Comparison of ENCODE assay signal across 15 cellular contexts in genomic region chr12:50573271-50573670, GRCh38.
DNase-seq lines count a peak whose midpoint lies in the region; ATAC-seq, FAIRE-seq and TF ChIP-seq lines count a peak whose summit lies in the region.
"Had no signal": no experiment of that assay in that cellular context is flagged by ENCODE, and none has a peak within 500 bp of the region (broad histone marks: within the 10 kb centered on the region; RNA-seq: fewer than 3 reads in every experiment).

No MANE protein-coding gene starts in this region.

- H3K36me3 Mint-ChIP-seq in activated naive CD8-positive, alpha-beta T cell = no peaks in the 10 kb centered on the region
- no peaks in the 10 kb centered on the region for H3K36me3 Mint-ChIP-seq in activated naive CD8-positive, alpha-beta T cell treated with anti-CD3 and anti-CD28 coated beads, Interleukin-2, amount 50 U/mL, for 24 hours (ENCODE audit: low read depth)
- H3K36me3 Mint-ChIP-seq in nephron (ENCODE audit: low read depth) = no peaks in the 10 kb centered on the region
- H3K36me3 Mint-ChIP-seq: activated naive CD8-positive, alpha-beta T cell treated with anti-CD3 and anti-CD28 coated beads for 36 hours had no signal

- no peak overlapping the region for H3K27ac ChIP-seq in H1 (ENCODE audit: low read depth, low read length)
- H3K27ac ChIP-seq in upper lobe of right lung = peak overlapping the region; percentile 51
- H3K27ac ChIP-seq: 22Rv1 had no signal

- no peak overlapping the region for H2BK5ac ChIP-seq in H1 (ENCODE audit: low read depth, low read length)

- CTCF ChIA-PET in H1 (lab: Charles Lee; ENCODE audit: partially characterized antibody) = interaction anchor here (0.6 to 1.4 kb wide), 2 partner anchors 8 to 14 kb away, joined by 3 read pairs; no protein-coding TSS in a partner anchor

- H3K9ac ChIP-seq in H1 (replicated peaks in 1 of 4; ENCODE audit: extremely low read depth in 1 of 4, low read depth in 3 of 4, low read length in 3 of 4) = no peak overlapping the region

- intact Hi-C loops in upper lobe of right lung (cut with DNase I) = no loop called here

- no peak overlapping the region for H2BK120ac ChIP-seq in H1 (replicated peaks; ENCODE audit: low read depth, low read length)

- H3K4me3 ChIP-seq in H1 (ENCODE audit: extremely low read depth in 1 of 4, insufficient read depth in 2 of 4, low read depth in 3 of 4, low read length in 4 of 4) = no peak overlapping the region
- no peak overlapping the region for H3K4me3 ChIP-seq in upper lobe of right lung

- no peaks in the 10 kb centered on the region for H3K9me3 Mint-ChIP-seq in activated naive CD8-positive, alpha-beta T cell (ENCODE audit: low read depth)
- no peaks in the 10 kb centered on the region for H3K9me3 Mint-ChIP-seq in activated naive CD8-positive, alpha-beta T cell treated with anti-CD3 and anti-CD28 coated beads, Interleukin-2, amount 50 U/mL, for 24 hours
- no peaks in the 10 kb centered on the region for H3K9me3 Mint-ChIP-seq in nephron
- H3K9me3 Mint-ChIP-seq: activated B cell treated with CpG ODN at 0.5 μM for 24 hours; activated naive CD8-positive, alpha-beta T cell treated with anti-CD3 and anti-CD28 coated beads for 36 hours had no signal

- H2BK20ac ChIP-seq in H1 (ENCODE audit: low read length) = no peak overlapping the region

- H3K4me3 Mint-ChIP-seq in activated naive CD8-positive, alpha-beta T cell = no peak overlapping the region
- H3K4me3 Mint-ChIP-seq in activated naive CD8-positive, alpha-beta T cell treated with anti-CD3 and anti-CD28 coated beads, Interleukin-2, amount 50 U/mL, for 24 hours = no peak overlapping the region
- H3K4me3 Mint-ChIP-seq in nephron = no peak overlapping the region
- H3K4me3 Mint-ChIP-seq: activated B cell treated with CpG ODN at 0.5 μM for 24 hours; activated naive CD8-positive, alpha-beta T cell treated with anti-CD3 and anti-CD28 coated beads for 36 hours had no signal

- H2BK12ac ChIP-seq in H1 (ENCODE audit: low read depth, low read length) = no peak overlapping the region

- H3K4ac ChIP-seq in H1 (replicated peaks; ENCODE audit: insufficient read length, low read depth, low read length) = no peak overlapping the region

- peak overlapping the region; percentile 42 for H3K27ac Mint-ChIP-seq in activated naive CD8-positive, alpha-beta T cell
- H3K27ac Mint-ChIP-seq in activated naive CD8-positive, alpha-beta T cell treated with anti-CD3 and anti-CD28 coated beads, Interleukin-2, amount 50 U/mL, for 24 hours = no peak overlapping the region
- H3K27ac Mint-ChIP-seq in nephron = peak overlapping the region in 2 of 3 experiments; percentile 31 to 82
- H3K27ac Mint-ChIP-seq: activated B cell treated with CpG ODN at 0.5 μM for 24 hours; activated naive CD8-positive, alpha-beta T cell treated with anti-CD3 and anti-CD28 coated beads for 36 hours had no signal

- no peaks in the 10 kb centered on the region for H3K23me2 ChIP-seq in H1 (ENCODE audit: low read depth, low read length)

- no peak for FAIRE-seq in H1 (lab: Jason Lieb, UNC)
- FAIRE-seq: frontal cortex had no signal

- peaks cover 36% of the 10 kb centered on the region for H3K4me1 Mint-ChIP-seq in activated naive CD8-positive, alpha-beta T cell (ENCODE audit: low read depth)
- H3K4me1 Mint-ChIP-seq in activated naive CD8-positive, alpha-beta T cell treated with anti-CD3 and anti-CD28 coated beads, Interleukin-2, amount 50 U/mL, for 24 hours = peaks cover 40% of the 10 kb centered on the region
- peaks cover 56% of the 10 kb centered on the region for H3K4me1 Mint-ChIP-seq in nephron

- 94% methylated on average over 2 of the region's 2 CpGs; no CpG with 5 or more reads in 1 of the 2 experiments for WGBS in H1 (ENCODE audit: extremely low coverage in 1 of 2, insufficient coverage in 1 of 2, insufficient read length in 1 of 2, insufficient replicate concordance in 2 of 2, low coverage in 1 of 2, low lambda C conversion rate in 2 of 2, missing lambda C conversion rate in 1 of 2), 2 experiments

- no peak overlapping the region for H4K5ac ChIP-seq in H1 (ENCODE audit: insufficient read length, low read depth, low read length)

- H3K4me1 ChIP-seq in H1 (replicated peaks in 1 of 4; ENCODE audit: control insufficient read depth in 3 of 4, insufficient read depth in 4 of 4, low read length in 3 of 4) (peaks cover 0 to 21% (median 17%) of the 10 kb centered on the region in 4 experiments; a peak in 5 of 7 replicates), upper lobe of right lung (peaks cover 63% of the 10 kb centered on the region)

- H4K8ac ChIP-seq in H1 (ENCODE audit: extremely low read depth, insufficient read depth, low read length) = no peak overlapping the region

- no peak overlapping the region for H3K23ac ChIP-seq in H1 (ENCODE audit: insufficient read length)

- no peak overlapping the region for H2BK15ac ChIP-seq in H1 (ENCODE audit: low read length)

- peaks cover 0 to 59% of the 10 kb centered on the region in 2 experiments; a peak in 3 of 4 replicates for H3K79me2 ChIP-seq in H1 (ENCODE audit: control insufficient read depth in 1 of 2, insufficient read depth in 2 of 2, low read length in 2 of 2)

- in situ Hi-C loops in G401 (cut with HindIII; ENCODE audit: low sequenced_read_pairs) = no loop called here

- no peak overlapping the region for H3K14ac ChIP-seq in H1 (ENCODE audit: insufficient read length)

- no peak for TF ChIP-seq EP300 in H1 (IDR thresholded peaks at IDR 0.05; ENCODE audit: borderline replicate concordance in 1 of 2, low read depth in 2 of 2, low read length in 2 of 2)

- H3K27me3 Mint-ChIP-seq in activated naive CD8-positive, alpha-beta T cell = no peaks in the 10 kb centered on the region
- no peaks in the 10 kb centered on the region for H3K27me3 Mint-ChIP-seq in activated naive CD8-positive, alpha-beta T cell treated with anti-CD3 and anti-CD28 coated beads, Interleukin-2, amount 50 U/mL, for 24 hours
- no peaks in the 10 kb centered on the region for H3K27me3 Mint-ChIP-seq in nephron (ENCODE audit: low read depth)
- H3K27me3 Mint-ChIP-seq: activated B cell treated with CpG ODN at 0.5 μM for 24 hours; activated naive CD8-positive, alpha-beta T cell treated with anti-CD3 and anti-CD28 coated beads for 36 hours had no signal

- H3K36me3 ChIP-seq in H1 (ENCODE audit: control insufficient read depth in 2 of 4, insufficient read depth in 4 of 4, low read length in 3 of 4) (no peaks in the 10 kb centered on the region), upper lobe of right lung (no peaks in the 10 kb centered on the region)

- H4K91ac ChIP-seq in H1 (replicated peaks; ENCODE audit: insufficient read length, low read length) = no peak overlapping the region

- H3K56ac ChIP-seq in H1 (replicated peaks; ENCODE audit: insufficient read length, low read depth, low read length) = no peak overlapping the region

- H3K9me3 ChIP-seq in H1 (ENCODE audit: insufficient read depth in 2 of 2, low read depth in 1 of 2, low read length in 1 of 2) (no peaks in the 10 kb centered on the region), upper lobe of right lung (no peaks in the 10 kb centered on the region)

- TF ChIP-seq RAD21 in H1 (IDR thresholded peaks at IDR 0.05 in 1 of 2, conservative IDR thresholded peaks at IDR 0.05 in 1 of 2; ENCODE audit: low read depth in 2 of 2, low read length in 2 of 2) = no peak

- no peak overlapping the region for H3K4me2 ChIP-seq in H1 (ENCODE audit: insufficient read depth in 1 of 2, low read depth in 2 of 2, low read length in 2 of 2)

- no peak for TF ChIP-seq POLR2A in H1 (IDR thresholded peaks at IDR 0.05; ENCODE audit: control extremely low read depth in 1 of 2, low read depth in 2 of 2, low read length in 2 of 2)

- peak overlapping the region; percentile 53; the same call in 1 of the 2 replicates for H2AK5ac ChIP-seq in H1 (ENCODE audit: low read depth, low read length)

- ATAC-seq in activated naive CD8-positive, alpha-beta T cell treated with anti-CD3 and anti-CD28 coated beads, Interleukin-2, amount 50 U/mL, for 24 hours = no peak
- no peak for ATAC-seq in upper lobe of right lung
- ATAC-seq in HG03135 (IDR thresholded peaks at IDR 0.05; ENCODE audit: unreplicated experiment) = no peak
- no peak for ATAC-seq in HG03097 (IDR thresholded peaks at IDR 0.05; ENCODE audit: low FRiP score, unreplicated experiment)

- no peak overlapping the region for H2AFZ ChIP-seq in H1 (ENCODE audit: low read length)

- TF ChIP-seq CTCF in H1 (IDR thresholded peaks at IDR 0.05; ENCODE audit: control extremely low read depth in 1 of 3, insufficient read depth in 1 of 3, low read depth in 1 of 3, low read length in 3 of 3) (no peak), nephron (IDR thresholded peaks at IDR 0.05; ENCODE audit: unreplicated experiment in 3 of 3) (no peak), upper lobe of right lung (IDR thresholded peaks at IDR 0.05) (no peak)

- H3K27me3 ChIP-seq in H1 (replicated peaks in 1 of 4; ENCODE audit: control insufficient read depth in 3 of 4, extremely low read depth in 1 of 4, insufficient read depth in 3 of 4, low read length in 3 of 4) = no peaks in the 10 kb centered on the region
- H3K27me3 ChIP-seq in upper lobe of right lung = no peaks in the 10 kb centered on the region

- no peak overlapping the region for H3K18ac ChIP-seq in H1 (ENCODE audit: extremely low read depth, low read length)

- DNase-seq in activated naive CD8-positive, alpha-beta T cell treated with anti-CD3 and anti-CD28 coated beads, Interleukin-2, amount 50 U/mL, for 24 hours = no peak
- DNase-seq in H1 (ENCODE audit: low read depth in 1 of 2, low spot score in 2 of 2) = no peak
- DNase-seq in upper lobe of right lung = no peak
- no peak for DNase-seq in G401 (ENCODE audit: low spot score)
- DNase-seq: activated B cell treated with CpG ODN at 0.5 μM for 24 hours; activated naive CD8-positive, alpha-beta T cell treated with anti-CD3 and anti-CD28 coated beads for 36 hours; DMS153; NCI-H2029 treated with DMSO at 0.1 percent for 48 hours; NCI-H510A had no signal

- POLR2A ChIA-PET in H1 (lab: Charles Lee; ENCODE audit: partially characterized antibody) = no interaction called here

- no peaks in the 10 kb centered on the region; the same call in 1 of the 2 replicates for H3K79me1 ChIP-seq in H1 (ENCODE audit: low read depth, low read length)

- H4K20me1 ChIP-seq in H1 (replicated peaks in 1 of 2; ENCODE audit: control insufficient read depth in 1 of 2, insufficient read depth in 2 of 2, low read length in 2 of 2) = no peaks in the 10 kb centered on the region
